10 cellular contexts compared by ENCODE assay signal in the genomic region with DNA sequence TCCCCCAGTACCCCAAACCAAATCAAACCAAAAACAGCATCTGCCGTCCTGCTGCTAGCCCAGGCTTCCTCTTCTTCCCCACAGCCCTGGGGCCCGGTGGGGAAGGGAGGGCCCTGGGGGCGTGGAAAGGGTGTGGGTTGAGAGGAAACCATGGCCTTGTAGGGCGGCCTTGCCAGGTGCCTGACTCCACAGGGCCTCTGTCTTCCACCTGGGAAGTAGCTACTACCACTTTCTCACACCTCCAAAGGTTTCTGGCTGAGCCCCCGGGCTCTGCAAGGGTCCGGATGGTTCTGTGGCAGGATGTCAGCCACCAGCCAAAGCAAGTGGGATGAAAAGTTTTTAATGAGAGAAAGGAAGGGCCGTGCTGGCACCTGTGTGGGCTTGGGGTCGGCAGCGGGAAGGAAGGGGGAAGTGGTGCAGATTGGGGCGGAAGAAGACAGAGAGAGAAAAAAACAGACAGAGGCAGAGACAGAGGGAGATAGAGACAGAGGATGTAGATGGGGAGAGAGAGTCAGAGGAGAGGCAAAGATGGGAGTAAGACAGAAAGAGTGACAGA. TPM values are rescaled to one million over a fixed set of nuclear protein-coding genes. Genes with fewer than 3 reads are reported as not detected.
DNase-seq lines count a peak whose midpoint lies in the region; ATAC-seq and TF ChIP-seq lines count a peak whose summit lies in the region.
"Had no signal": no experiment of that assay in that cellular context is flagged by ENCODE, and none has a peak within 500 bp of the region (broad histone marks: within the 10 kb centered on the region; RNA-seq: fewer than 3 reads in every experiment).

No MANE protein-coding gene starts in this region.

- no peak overlapping the region for H2AK5ac ChIP-seq in mesendoderm (ENCODE audit: low read length)

- no peaks in the 10 kb centered on the region for H3K9me3 ChIP-seq in psoas muscle

- peak overlapping the region; percentile 49 for H3K56ac ChIP-seq in mesendoderm (ENCODE audit: low read length)

- no peaks in the 10 kb centered on the region for H3K27me3 ChIP-seq in mesendoderm (ENCODE audit: insufficient read depth, low read length, poor library complexity)
- no peaks in the 10 kb centered on the region for H3K27me3 ChIP-seq in psoas muscle (ENCODE audit: insufficient read depth in 3 of 3, low read length in 2 of 3)

- no peak overlapping the region for H3K4me3 ChIP-seq in mesendoderm (ENCODE audit: low read length)
- H3K4me3 ChIP-seq in psoas muscle, result no peak overlapping the region

- ATAC-seq in GM19324 (IDR thresholded peaks at IDR 0.05; ENCODE audit: low FRiP score, unreplicated experiment) (peak; percentile 66), psoas muscle (no peak)

- intact Hi-C loops in psoas muscle (cut with DNase I), result no loop called here

- H3K4me1 ChIP-seq in mesendoderm (ENCODE audit: control insufficient read depth, low read depth, low read length) (peaks cover 15% of the 10 kb centered on the region), psoas muscle (peaks cover 22% of the 10 kb centered on the region)

- WGBS in mesendoderm (ENCODE audit: extremely low coverage, insufficient coverage, low lambda C conversion rate), result no CpG with 5 or more reads among the region's 10 CpGs
- WGBS in psoas muscle, 3 donors, result 69 to 71% (median 71%) methylated on average over 8 to 10 of the region's 10 CpGs

- no peak overlapping the region for H3K18ac ChIP-seq in mesendoderm (ENCODE audit: low read length)

- H3K79me1 ChIP-seq in mesendoderm (ENCODE audit: low read length), result peaks cover 24% of the 10 kb centered on the region

- H3K23ac ChIP-seq in mesendoderm (ENCODE audit: low read length), result no peak overlapping the region

- no peak overlapping the region for H2BK5ac ChIP-seq in mesendoderm (ENCODE audit: low read length)

- H2BK15ac ChIP-seq in mesendoderm (replicated peaks; ENCODE audit: low read depth), result no peak overlapping the region

- TF ChIP-seq CTCF in psoas muscle (IDR thresholded peaks at IDR 0.05), result no peak

- no peak overlapping the region for H3K4me2 ChIP-seq in mesendoderm (ENCODE audit: low read length)

- DNase-seq in KG1 (lab: John Stamatoyannopoulos, UW) (peak; percentile 76), activated T-cell treated with anti-CD3 and anti-CD28 coated beads for 24 hours (ENCODE audit: low read depth) (peak; percentile 23), mesendoderm (no peak), NCI-H510A (lab: John Stamatoyannopoulos, UW) (no peak), kidney glomerular epithelial cell (lab: John Stamatoyannopoulos, UW) (no peak), psoas muscle (no peak), NCI-H1694 treated with DMSO at 0.1 percent for 48 hours (lab: John Stamatoyannopoulos, UW) (no peak)

- H3K4ac ChIP-seq in mesendoderm (ENCODE audit: low read depth, low read length), result peak overlapping the region; percentile 22

- H4K5ac ChIP-seq in mesendoderm (ENCODE audit: low read length), result no peak overlapping the region

- no peak overlapping the region for H2BK120ac ChIP-seq in mesendoderm (ENCODE audit: low read depth, low read length)

- peaks cover 80% of the 10 kb centered on the region for H3K79me2 ChIP-seq in mesendoderm (ENCODE audit: control insufficient read depth, insufficient read depth, low read length)

- H4K8ac ChIP-seq in mesendoderm (ENCODE audit: low read depth, low read length), result no peak overlapping the region

- H3K27ac ChIP-seq in mesendoderm (ENCODE audit: low read depth, low read length) (peak overlapping the region; percentile 54), psoas muscle (no peak overlapping the region)
- H3K27ac ChIP-seq: epithelial cell of prostate had no signal

- H3K9ac ChIP-seq in mesendoderm (ENCODE audit: low read length), result no peak overlapping the region

- H3K36me3 ChIP-seq in mesendoderm (ENCODE audit: control insufficient read depth, insufficient read depth, low read length), result peaks cover 9% of the 10 kb centered on the region
- peaks cover 0 to 22% of the 10 kb centered on the region in 2 donors for H3K36me3 ChIP-seq in psoas muscle (ENCODE audit: insufficient read depth in 1 of 2, low read depth in 1 of 2)

RNA-seq across cellular contexts. Expression of a gene that starts 10.5 kb away (rescaled TPM):
- polyA plus RNA-seq in mesendoderm (2013, experiment 1 of 2), result 60.8 TPM
- 59.3 TPM for polyA plus RNA-seq in mesendoderm (2013, experiment 2 of 2)
- total RNA-seq in psoas muscle, result 10 to 100 TPM; 22.1 to 41.3 (median 28.5) TPM
- 10 to 100 TPM; 30.5 to 76.4 (median 46.9) TPM for polyA plus RNA-seq in psoas muscle

RNA-seq across cellular contexts. Expression of a gene that starts 38.4 kb away (rescaled TPM):
- 7.3 TPM for polyA plus RNA-seq in mesendoderm (2013, experiment 1 of 2)
- 7.5 TPM for polyA plus RNA-seq in mesendoderm (2013, experiment 2 of 2)
- under 1 TPM in 3 of 4 donors, not detected in 1; 0.22 to 0.25 (median 0.25) TPM for total RNA-seq in psoas muscle
- polyA plus RNA-seq in psoas muscle, result under 1 TPM in 2 of 3 donors, not detected in 1; 0.14 to 0.21 TPM
- total RNA-seq: HT1080 had no signal

RNA-seq across cellular contexts. Expression of a gene that starts 42.4 kb away (rescaled TPM):
- 0.72 TPM for polyA plus RNA-seq in mesendoderm (2013, experiment 1 of 2)
- polyA plus RNA-seq in mesendoderm (2013, experiment 2 of 2), result 0.60 TPM
- not detected for total RNA-seq in psoas muscle
- polyA plus RNA-seq in psoas muscle, result not detected
- total RNA-seq: HT1080 had no signal

Comparison
In these comparisons a context has a peak if more than half of its experiments do, and no peak if none do; other contexts are left out.
1. DNase-seq: peak in KG1 (single experiment) and activated T-cell treated with anti-CD3 and anti-CD28 coated beads for 24 hours (single experiment); none in mesendoderm (single experiment), NCI-H510A (single experiment), kidney glomerular epithelial cell (single experiment), psoas muscle (0 of 2) and NCI-H1694 treated with DMSO at 0.1 percent for 48 hours (single experiment).